ENCODE assay signal across 9 cellular contexts in the genomic region with DNA sequence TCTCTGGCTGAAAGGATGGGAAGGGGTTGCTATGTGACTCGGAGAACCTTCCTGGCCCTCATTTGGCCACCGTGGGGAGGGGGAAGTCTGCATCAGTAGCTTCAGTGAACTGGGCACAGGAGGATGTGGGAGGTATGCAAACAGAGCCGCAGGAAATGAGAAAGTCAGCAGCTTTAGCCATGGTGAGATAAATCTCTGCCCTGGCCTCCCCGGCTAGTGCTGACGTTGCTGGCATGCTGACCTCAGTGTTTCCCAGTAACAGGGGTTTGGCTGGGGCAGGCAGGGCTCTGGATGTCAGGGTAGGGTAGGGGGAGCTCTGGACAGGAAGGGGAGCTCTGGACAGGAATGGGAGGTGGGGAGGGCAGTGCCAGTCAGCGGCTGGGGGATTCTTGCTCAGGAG. TPM values are rescaled to one million over a fixed set of nuclear protein-coding genes. Genes with fewer than 3 reads are reported as not detected.
DNase-seq lines count a peak whose midpoint lies in the region; ATAC-seq and TF ChIP-seq lines count a peak whose summit lies in the region.
"Had no signal": no experiment of that assay in that cellular context is flagged by ENCODE, and none has a peak within 500 bp of the region (broad histone marks: within the 10 kb centered on the region; RNA-seq: fewer than 3 reads in every experiment).

No MANE protein-coding gene starts in this region.

- no peak overlapping the region for H3K4me3 ChIP-seq in skeletal muscle satellite cell (ENCODE audit: low read length)

- peaks cover 11% of the 10 kb centered on the region for H3K4me1 ChIP-seq in skeletal muscle satellite cell (ENCODE audit: control insufficient read depth, insufficient read depth, low read length)

- peak; percentile 23; the same call in 2 of the 3 replicates for ATAC-seq in SK-N-SH treated with all-trans-retinoic acid at 6 μM for 48 hours
- ATAC-seq in Right ventricle myocardium superior (ENCODE audit: poor library complexity): peak; percentile 30
- no peak for ATAC-seq in HG02588 (IDR thresholded peaks at IDR 0.05; ENCODE audit: unreplicated experiment)
- ATAC-seq in GM21390 (IDR thresholded peaks at IDR 0.05; ENCODE audit: unreplicated experiment): no peak

- H3K36me3 ChIP-seq in skeletal muscle satellite cell (ENCODE audit: insufficient read depth, low read length): no peaks in the 10 kb centered on the region

- H3K27me3 ChIP-seq in skeletal muscle satellite cell (ENCODE audit: control insufficient read depth, insufficient read depth, low read length): peaks cover 7% of the 10 kb centered on the region

- peak; percentile 62 for DNase-seq in activated CD8-positive, alpha-beta memory T cell treated with anti-CD3 and anti-CD28 coated beads for 24 hours
- no peak for DNase-seq in activated CD8-positive, alpha-beta memory T cell treated with anti-CD3 and anti-CD28 coated beads, Interleukin-2, amount 50 U/mL, for 48 hours
- DNase-seq in Right ventricle myocardium superior (peak; percentile 47), OCI-M2 (lab: John Stamatoyannopoulos, UW; ENCODE audit: unreplicated experiment) (no peak)

- peak overlapping the region; percentile 1 for H3K9ac ChIP-seq in skeletal muscle satellite cell (ENCODE audit: low read depth, low read length)

- H3K4me2 ChIP-seq in skeletal muscle satellite cell (ENCODE audit: low read length): peak overlapping the region; percentile 8

- H3K9me3 ChIP-seq in skeletal muscle satellite cell (replicated peaks; ENCODE audit: low read length): no peaks in the 10 kb centered on the region

- intact Hi-C loops in Right ventricle myocardium superior (cut with DNase I): loop anchor here (2.0 kb wide), 1 partner anchor 65 kb away; no protein-coding TSS in a partner anchor

TF ChIP-seq in SK-N-SH treated with all-trans-retinoic acid at 6 μM for 48 hours, 23 proteins besides CTCF, POLR2A, EP300 and RAD21:
- TF ChIP-seq CSDC2 (CRISPR knock-in tag; IDR thresholded peaks at IDR 0.05) (no peak), SNAI2 (CRISPR knock-in tag; IDR thresholded peaks at IDR 0.05) (no peak), ISL1 (CRISPR knock-in tag; IDR thresholded peaks at IDR 0.05) (no peak), TCF4 (CRISPR knock-in tag; IDR thresholded peaks at IDR 0.05; ENCODE audit: borderline replicate concordance) (no peak), RARB (CRISPR knock-in tag; IDR thresholded peaks at IDR 0.05) (no peak), ZC3H10 (CRISPR knock-in tag; IDR thresholded peaks at IDR 0.05) (no peak), BACH2 (CRISPR knock-in tag; IDR thresholded peaks at IDR 0.05; ENCODE audit: borderline replicate concordance) (no peak), ZNF70 (CRISPR knock-in tag; IDR thresholded peaks at IDR 0.05) (no peak), ZFP30 (CRISPR knock-in tag; IDR thresholded peaks at IDR 0.05) (no peak), ZNF565 (CRISPR knock-in tag; conservative IDR thresholded peaks at IDR 0.05; ENCODE audit: low read depth) (no peak), GLIS3 (CRISPR knock-in tag; IDR thresholded peaks at IDR 0.05) (no peak), ARNTL (CRISPR knock-in tag; IDR thresholded peaks at IDR 0.05; ENCODE audit: borderline replicate concordance, low read depth) (no peak), PPARA (CRISPR knock-in tag; IDR thresholded peaks at IDR 0.05; ENCODE audit: borderline replicate concordance) (no peak), ZFP3 (CRISPR knock-in tag; IDR thresholded peaks at IDR 0.05) (no peak), ZNF8 (CRISPR knock-in tag; IDR thresholded peaks at IDR 0.05) (no peak)
- TF ChIP-seq, protein P1, sequence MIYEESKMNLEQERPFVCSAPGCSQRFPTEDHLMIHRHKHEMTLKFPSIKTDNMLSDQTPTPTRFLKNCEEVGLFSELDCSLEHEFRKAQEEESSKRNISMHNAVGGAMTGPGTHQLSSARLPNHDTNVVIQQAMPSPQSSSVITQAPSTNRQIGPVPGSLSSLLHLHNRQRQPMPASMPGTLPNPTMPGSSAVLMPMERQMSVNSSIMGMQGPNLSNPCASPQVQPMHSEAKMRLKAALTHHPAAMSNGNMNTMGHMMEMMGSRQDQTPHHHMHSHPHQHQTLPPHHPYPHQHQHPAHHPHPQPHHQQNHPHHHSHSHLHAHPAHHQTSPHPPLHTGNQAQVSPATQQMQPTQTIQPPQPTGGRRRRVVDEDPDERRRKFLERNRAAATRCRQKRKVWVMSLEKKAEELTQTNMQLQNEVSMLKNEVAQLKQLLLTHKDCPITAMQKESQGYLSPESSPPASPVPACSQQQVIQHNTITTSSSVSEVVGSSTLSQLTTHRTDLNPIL (CRISPR knock-in tag; IDR thresholded peaks at IDR 0.05; ENCODE audit: low read depth): no peak

RNA-seq across cellular contexts. Expression of a gene that starts 2.3 kb away (rescaled TPM):
- total RNA-seq in Right ventricle myocardium superior: not detected
- total RNA-seq in skeletal muscle satellite cell (2012; rRNA removed): not detected in 2 replicates

RNA-seq across cellular contexts. Expression of a gene that starts 16.6 kb away (rescaled TPM):
- total RNA-seq in Right ventricle myocardium superior: not detected
- total RNA-seq in skeletal muscle satellite cell (2012; rRNA removed): not detected in 2 replicates
- total RNA-seq: mononuclear cell had no signal

RNA-seq across cellular contexts. Expression of a gene that starts 26.1 kb away (rescaled TPM):
- total RNA-seq in Right ventricle myocardium superior: 20.6 TPM
- 33.5 and 45.9 TPM in 2 replicates for total RNA-seq in skeletal muscle satellite cell (2012; rRNA removed)

RNA-seq across cellular contexts. Expression of a gene that starts 26.5 kb away (rescaled TPM):
- total RNA-seq in Right ventricle myocardium superior: 65.8 TPM
- total RNA-seq in skeletal muscle satellite cell (2012; rRNA removed): 64.4 and 77.3 TPM in 2 replicates

Comparison
In these comparisons a context has a peak if more than half of its experiments do, and no peak if none do; other contexts are left out.
1. DNase-seq: peak in activated CD8-positive, alpha-beta memory T cell treated with anti-CD3 and anti-CD28 coated beads for 24 hours (single experiment) and Right ventricle myocardium superior (single experiment); none in activated CD8-positive, alpha-beta memory T cell treated with anti-CD3 and anti-CD28 coated beads, Interleukin-2, amount 50 U/mL, for 48 hours (single experiment) and OCI-M2 (single experiment).
2. ATAC-seq: peak in SK-N-SH treated with all-trans-retinoic acid at 6 μM for 48 hours (single experiment) and Right ventricle myocardium superior (single experiment); none in HG02588 (single experiment) and GM21390 (single experiment).